Comparison of ENCODE assay signal across 8 cellular contexts in genomic region chr19:36009220-36009619, GRCh38. TPM values are rescaled to one million over a fixed set of nuclear protein-coding genes. Genes with fewer than 3 reads are reported as not detected.
DNase-seq lines count a peak whose midpoint lies in the region; ATAC-seq, FAIRE-seq and TF ChIP-seq lines count a peak whose summit lies in the region.

No MANE protein-coding gene starts in this region.

- no peak for TF ChIP-seq POLR2A in H54 (IDR thresholded peaks at IDR 0.05; ENCODE audit: low read depth, low read length)

- no peaks in the 10 kb centered on the region for H3K9me3 Mint-ChIP-seq in activated CD8-positive, alpha-beta T cell treated with anti-CD3 and anti-CD28 coated beads for 36 hours

- peaks cover 18% of the 10 kb centered on the region for H3K4me1 Mint-ChIP-seq in activated CD8-positive, alpha-beta T cell treated with anti-CD3 and anti-CD28 coated beads for 36 hours (ENCODE audit: low read depth)

- no peak for TF ChIP-seq CTCF in activated CD8-positive, alpha-beta T cell treated with anti-CD3 and anti-CD28 coated beads for 36 hours (IDR thresholded peaks at IDR 0.05)
- TF ChIP-seq CTCF in epithelial cell of esophagus (IDR thresholded peaks at IDR 0.05; ENCODE audit: insufficient read depth, low read depth, low read length, missing control alignments), result no peak

- DNase-seq in EH (ENCODE audit: low read depth), result peak; percentile 68
- DNase-seq in NCI-H2171 (lab: John Stamatoyannopoulos, UW), result peak; percentile 32
- DNase-seq in activated CD8-positive, alpha-beta T cell treated with anti-CD3 and anti-CD28 coated beads for 36 hours, result peak; percentile 64
- DNase-seq in epithelial cell of esophagus (ENCODE audit: low read depth), result peak; percentile 72
- DNase-seq in midbrain (lab: John Stamatoyannopoulos, UW), result peak; percentile 54
- peak; percentile 46 for DNase-seq in superior temporal gyrus (ENCODE audit: extremely low spot score)
- DNase-seq in H54 (ENCODE audit: insufficient read length, low spot score), result no peak

- peak overlapping the region; percentile 56 for H3K4me3 ChIP-seq in epithelial cell of esophagus (ENCODE audit: low read length)

- no peak for FAIRE-seq in H54 (lab: Jason Lieb, UNC)

- POLR2A ChIA-PET in activated CD8-positive, alpha-beta T cell treated with anti-CD3 and anti-CD28 coated beads for 36 hours (lab: Charles Lee), result interaction anchor here (0.7 kb wide), 1 partner anchor 11 kb away, joined by 3 read pairs; no protein-coding TSS in a partner anchor

- H3K27ac Mint-ChIP-seq in activated CD8-positive, alpha-beta T cell treated with anti-CD3 and anti-CD28 coated beads for 36 hours, result no peak overlapping the region

- peaks cover 7% of the 10 kb centered on the region for H3K36me3 Mint-ChIP-seq in activated CD8-positive, alpha-beta T cell treated with anti-CD3 and anti-CD28 coated beads for 36 hours (ENCODE audit: low read depth)

- CTCF ChIA-PET in activated CD8-positive, alpha-beta T cell treated with anti-CD3 and anti-CD28 coated beads for 36 hours (lab: Charles Lee), result interaction anchor here (1.5 kb wide), 1 partner anchor 9 kb away, joined by 5 read pairs; no protein-coding TSS in a partner anchor

- H3K4me3 Mint-ChIP-seq in activated CD8-positive, alpha-beta T cell treated with anti-CD3 and anti-CD28 coated beads for 36 hours, result peak overlapping the region; percentile 11

- intact Hi-C loops in activated CD8-positive, alpha-beta T cell treated with anti-CD3 and anti-CD28 coated beads for 36 hours (cut with micrococcal nuclease), result no loop called here

- ATAC-seq in activated CD8-positive, alpha-beta T cell treated with anti-CD3 and anti-CD28 coated beads for 36 hours, result peak; percentile 18
- ATAC-seq in GM21526 (IDR thresholded peaks at IDR 0.05; ENCODE audit: low FRiP score, unreplicated experiment), result no peak

- H3K27me3 Mint-ChIP-seq in activated CD8-positive, alpha-beta T cell treated with anti-CD3 and anti-CD28 coated beads for 36 hours, result no peaks in the 10 kb centered on the region

RNA-seq across cellular contexts. Expression of gene SYNE4, which starts 0.6 kb away (rescaled TPM):
- 1 to 10 TPM; 2.4 to 3.3 TPM for total RNA-seq in activated CD8-positive, alpha-beta T cell treated with anti-CD3 and anti-CD28 coated beads for 36 hours

RNA-seq across cellular contexts. Expression of gene ALKBH6, which starts 4.8 kb away (rescaled TPM):
- 10 to 100 TPM; 36.5 to 37.5 TPM for total RNA-seq in activated CD8-positive, alpha-beta T cell treated with anti-CD3 and anti-CD28 coated beads for 36 hours

RNA-seq across cellular contexts. Expression of gene SDHAF1, which starts 14.2 kb away (rescaled TPM):
- total RNA-seq in activated CD8-positive, alpha-beta T cell treated with anti-CD3 and anti-CD28 coated beads for 36 hours, result 10 to 100 TPM; 22.8 to 24.7 TPM

RNA-seq across cellular contexts. Expression of gene CLIP3, which starts 23.5 kb away (rescaled TPM):
- 1 to 10 TPM in 1 of 2 experiments, under 1 TPM in 1; 0.74 to 1.2 TPM for total RNA-seq in activated CD8-positive, alpha-beta T cell treated with anti-CD3 and anti-CD28 coated beads for 36 hours

RNA-seq across cellular contexts. Expression of gene THAP8, which starts 44.9 kb away (rescaled TPM):
- total RNA-seq in activated CD8-positive, alpha-beta T cell treated with anti-CD3 and anti-CD28 coated beads for 36 hours, result 1 to 10 TPM; 3.4 to 3.7 TPM
